ENCODE assay signal across 26 cellular contexts in the genomic region with DNA sequence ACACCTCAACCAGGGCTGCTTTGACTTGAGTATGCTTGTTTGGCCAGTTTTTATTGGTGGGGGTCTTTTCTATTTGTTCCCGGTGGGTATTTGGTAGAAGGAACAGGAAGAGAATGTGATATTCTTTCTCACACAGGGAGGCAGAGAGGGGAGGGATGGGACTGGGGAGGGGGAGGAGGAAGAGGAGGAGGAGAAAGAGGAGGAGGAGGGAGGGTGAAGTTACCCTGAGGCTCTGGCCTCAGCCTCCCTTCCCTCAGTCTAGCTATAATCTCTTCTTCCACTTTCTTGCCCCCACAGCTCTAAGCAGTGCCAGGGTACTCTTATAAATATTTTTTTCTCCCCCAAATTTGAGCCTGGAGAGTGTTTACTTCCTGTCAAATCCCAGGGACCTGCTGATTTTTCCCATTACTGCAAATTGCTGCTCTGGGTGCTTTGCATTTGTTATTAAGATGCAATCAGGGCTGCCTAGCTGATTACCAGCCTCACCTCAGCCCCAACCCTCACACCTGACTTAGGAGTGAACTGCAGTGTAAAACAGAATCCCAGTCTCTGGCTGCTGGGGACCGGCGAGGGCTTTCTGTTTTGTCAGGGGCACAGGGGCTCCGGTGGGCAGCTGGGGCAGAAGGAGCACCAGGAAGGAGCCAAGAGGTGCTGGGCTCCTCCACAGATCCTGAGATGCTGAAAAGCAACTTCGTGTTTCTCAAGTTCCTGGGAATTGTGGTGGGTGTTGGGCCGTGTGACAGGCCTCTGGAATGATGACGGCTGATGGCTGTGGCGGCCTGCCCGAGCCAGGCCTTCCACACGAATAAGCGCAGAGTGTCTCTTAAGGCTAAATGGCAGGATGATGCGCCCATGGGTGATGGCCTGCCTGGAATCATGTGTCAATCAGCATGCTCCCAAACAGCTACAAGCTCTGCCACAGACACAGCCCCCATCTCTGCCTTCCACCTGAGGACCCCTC.
DNase-seq lines count a peak whose midpoint lies in the region; ATAC-seq, FAIRE-seq and TF ChIP-seq lines count a peak whose summit lies in the region.
"Had no signal": no experiment of that assay in that cellular context is flagged by ENCODE, and none has a peak within 500 bp of the region (broad histone marks: within the 10 kb centered on the region; RNA-seq: fewer than 3 reads in every experiment).

No MANE protein-coding gene starts in this region.

- no peaks in the 10 kb centered on the region for H3K79me2 ChIP-seq in H1 (ENCODE audit: control insufficient read depth in 1 of 2, insufficient read depth in 2 of 2, low read length in 2 of 2)

- peak; percentile 46 for DNase-seq in COR-L47 (lab: John Stamatoyannopoulos, UW)
- peak; percentile 3 for DNase-seq in IMR-90
- DNase-seq in H1 (ENCODE audit: low read depth in 1 of 2, low spot score in 2 of 2), result peak in 1 of 2 experiments; percentile 49
- DNase-seq in GOT3 (lab: John Stamatoyannopoulos, UW), result no peak
- no peak for DNase-seq in GDM1 (lab: John Stamatoyannopoulos, UW)
- DNase-seq: activated CD4-positive, alpha-beta memory T cell treated with anti-CD3 and anti-CD28 coated beads for 36 hours; activated CD4-positive, CD25-positive, alpha-beta regulatory T cell; activated effector memory CD4-positive, alpha-beta T cell treated with Interleukin-2 at 50 U/mL for 16 hours; activated naive CD8-positive, alpha-beta T cell treated with anti-CD3 and anti-CD28 coated beads for 36 hours; aorta; colonic mucosa; effector memory CD4-positive, alpha-beta T cell; erythroblast; H7; heart right ventricle; KBM-7; MM.1S; NCI-H1436; NCI-H510A; T-helper 1 cell; transverse colon had no signal

- no peak for TF ChIP-seq POLR2A in IMR-90 (IDR thresholded peaks at IDR 0.05; ENCODE audit: low read depth, low read length)
- no peak for TF ChIP-seq POLR2A in H1 (IDR thresholded peaks at IDR 0.05; ENCODE audit: control extremely low read depth in 1 of 2, low read depth in 2 of 2, low read length in 2 of 2)

- dilution Hi-C loops in IMR-90 (cut with HindIII; ENCODE audit: low sequenced_read_pairs, unreplicated experiment), result no loop called here

- H2AFZ ChIP-seq in IMR-90 (replicated peaks; ENCODE audit: low read length, poor library complexity) (peak overlapping the region; percentile 44), H1 (ENCODE audit: low read length) (0 out of 2 replicates have a peak overlapping the region, but pooled peaks have one; percentile 55), neuron (ENCODE audit: low read depth, low read length) (peak overlapping the region; percentile 81)

- H3K18ac ChIP-seq in IMR-90 (ENCODE audit: low read depth, low read length) (no peak overlapping the region), H1 (ENCODE audit: extremely low read depth, low read length) (no peak overlapping the region)

- peak overlapping the region; percentile 5 for H2AK9ac ChIP-seq in IMR-90 (replicated peaks; ENCODE audit: low read depth, low read length, poor library complexity)

- no peak overlapping the region for H3K4ac ChIP-seq in IMR-90 (ENCODE audit: low read depth, low read length)
- no peak overlapping the region for H3K4ac ChIP-seq in H1 (replicated peaks; ENCODE audit: insufficient read length, low read depth, low read length)

- POLR2A ChIA-PET in IMR-90 (lab: Charles Lee; ENCODE audit: unreplicated experiment) (no interaction called here), H1 (lab: Charles Lee; ENCODE audit: partially characterized antibody) (interaction anchor here (1.0 kb wide), 1 partner anchor 9 kb away, joined by 3 read pairs; no protein-coding TSS in a partner anchor)

- no peak for FAIRE-seq in H1 (lab: Jason Lieb, UNC)

- no peak for ATAC-seq in IMR-90 (ENCODE audit: low read depth)
- no peak for ATAC-seq in HG03457 (IDR thresholded peaks at IDR 0.05; ENCODE audit: unreplicated experiment)
- ATAC-seq: heart right ventricle, Panc1 had no signal

- no peak for TF ChIP-seq CTCF in IMR-90 (conservative IDR thresholded peaks at IDR 0.05; ENCODE audit: low read depth, low read length)
- no peak for TF ChIP-seq CTCF in H1 (IDR thresholded peaks at IDR 0.05; ENCODE audit: control extremely low read depth in 1 of 3, insufficient read depth in 1 of 3, low read depth in 1 of 3, low read length in 3 of 3)

- in situ Hi-C loops in IMR-90 (cut with MboI; ENCODE audit: low sequenced_read_pairs), result no loop called here

- H3K79me1 ChIP-seq in IMR-90 (ENCODE audit: low read depth in 1 of 2, low read length in 2 of 2) (no peaks in the 10 kb centered on the region), H1 (ENCODE audit: low read depth, low read length) (no peaks in the 10 kb centered on the region)

- H3K14ac ChIP-seq in IMR-90 (replicated peaks; ENCODE audit: low read depth, low read length) (no peak overlapping the region), H1 (ENCODE audit: insufficient read length) (no peak overlapping the region)

- H3K4me3 ChIP-seq in IMR-90 (ENCODE audit: insufficient read depth, low read depth, low read length) (no peak overlapping the region), H1 (ENCODE audit: extremely low read depth in 1 of 4, insufficient read depth in 2 of 4, low read depth in 3 of 4, low read length in 4 of 4) (no peak overlapping the region; a peak in 1 of 8 replicates), neuron (ENCODE audit: low read length) (peak overlapping the region; percentile 28)
- H3K4me3 ChIP-seq: cardiac muscle cell, colonic mucosa, heart right ventricle, lung, transverse colon had no signal

- H2BK20ac ChIP-seq in IMR-90 (ENCODE audit: low read depth, low read length), result no peak overlapping the region
- H2BK20ac ChIP-seq in H1 (ENCODE audit: low read length), result no peak overlapping the region; the same call in 1 of the 2 replicates

- H2BK15ac ChIP-seq in IMR-90 (ENCODE audit: low read depth, low read length) (no peak overlapping the region), H1 (ENCODE audit: low read length) (no peak overlapping the region)

- H3K27ac ChIP-seq in IMR-90 (ENCODE audit: insufficient read depth, low read length), result no peak overlapping the region
- H3K27ac ChIP-seq in H1 (ENCODE audit: low read depth, low read length), result no peak overlapping the region
- H3K27ac ChIP-seq: cardiac muscle cell, colonic mucosa, heart right ventricle, transverse colon had no signal

- no peak overlapping the region for H4K8ac ChIP-seq in IMR-90 (ENCODE audit: low read depth in 2 of 2, low read length in 2 of 2)
- no peak overlapping the region; the same call in 1 of the 2 replicates for H4K8ac ChIP-seq in H1 (ENCODE audit: extremely low read depth, insufficient read depth, low read length)

- H3K4me1 ChIP-seq in IMR-90 (ENCODE audit: control insufficient read depth, insufficient read depth, low read length) (no peaks in the 10 kb centered on the region), H1 (replicated peaks in 1 of 4; ENCODE audit: control insufficient read depth in 3 of 4, insufficient read depth in 4 of 4, low read length in 3 of 4) (peaks cover 3 to 8% (median 4%) of the 10 kb centered on the region in 4 experiments; a peak in 5 of 7 replicates), neuron (ENCODE audit: insufficient read depth, low read length) (peaks cover 20% of the 10 kb centered on the region)
- H3K4me1 ChIP-seq: colonic mucosa, heart right ventricle, transverse colon had no signal

- TF ChIP-seq RAD21 in IMR-90 (IDR thresholded peaks at IDR 0.05; ENCODE audit: low read length) (no peak), H1 (IDR thresholded peaks at IDR 0.05 in 1 of 2, conservative IDR thresholded peaks at IDR 0.05 in 1 of 2; ENCODE audit: low read depth in 2 of 2, low read length in 2 of 2) (no peak)

- H4K91ac ChIP-seq in IMR-90 (ENCODE audit: insufficient read depth, low read depth, low read length) (no peak overlapping the region), H1 (replicated peaks; ENCODE audit: insufficient read length, low read length) (no peak overlapping the region)

- H3K56ac ChIP-seq in IMR-90 (ENCODE audit: extremely low read depth, insufficient read depth, low read length), result no peak overlapping the region
- H3K56ac ChIP-seq in H1 (replicated peaks; ENCODE audit: insufficient read length, low read depth, low read length), result no peak overlapping the region

- H2AK5ac ChIP-seq in IMR-90 (ENCODE audit: low read depth, low read length) (no peak overlapping the region), H1 (ENCODE audit: low read depth, low read length) (no peak overlapping the region)

- H3K9me1 ChIP-seq in IMR-90 (ENCODE audit: insufficient read depth, low read length), result no peaks in the 10 kb centered on the region

- intact Hi-C loops in IMR-90 (cut with micrococcal nuclease), result no loop called here

- H2BK120ac ChIP-seq in IMR-90 (ENCODE audit: low read depth, low read length) (no peak overlapping the region), H1 (replicated peaks; ENCODE audit: low read depth, low read length) (no peak overlapping the region)

- CTCF ChIA-PET in IMR-90 (lab: Yijun Ruan, JAX), result no interaction called here
- CTCF ChIA-PET in H1 (lab: Charles Lee; ENCODE audit: partially characterized antibody), result interaction anchor here (0.5 to 1.4 kb wide), 6 partner anchors 11 to 212 kb away, joined by 3 to 5 read pairs (median 4); no protein-coding TSS in a partner anchor

- H3K9ac ChIP-seq in IMR-90 (ENCODE audit: low read depth, low read length) (no peak overlapping the region), H1 (replicated peaks in 1 of 4; ENCODE audit: extremely low read depth in 1 of 4, low read depth in 3 of 4, low read length in 3 of 4) (no peak overlapping the region)

- no peaks in the 10 kb centered on the region for H3K23me2 ChIP-seq in H1 (ENCODE audit: low read depth, low read length)

- H3K9me3 ChIP-seq in IMR-90 (ENCODE audit: control insufficient read depth, insufficient read depth, low read length) (peaks cover 5% of the 10 kb centered on the region), H1 (ENCODE audit: insufficient read depth in 2 of 2, low read depth in 1 of 2, low read length in 1 of 2) (peaks cover 2 to 10% of the 10 kb centered on the region in 2 experiments; a peak in 3 of 4 replicates), neuron (ENCODE audit: low read length) (no peaks in the 10 kb centered on the region)
- H3K9me3 ChIP-seq: colonic mucosa had no signal

- BruUV-seq in IMR-90 (replicated peaks; lab: Mats Ljungman, UMichigan), result no TSS peak

- no peak overlapping the region for H3K23ac ChIP-seq in IMR-90 (ENCODE audit: low read depth, low read length)
- H3K23ac ChIP-seq in H1 (ENCODE audit: insufficient read length), result no peak overlapping the region

- H3K27me3 ChIP-seq in IMR-90 (ENCODE audit: control insufficient read depth, insufficient read depth, low read length) (peaks cover 7% of the 10 kb centered on the region), H1 (replicated peaks in 1 of 4; ENCODE audit: control insufficient read depth in 3 of 4, extremely low read depth in 1 of 4, insufficient read depth in 3 of 4, low read length in 3 of 4) (no peaks in the 10 kb centered on the region), neuron (ENCODE audit: insufficient read depth, low read length) (no peaks in the 10 kb centered on the region)
- H3K27me3 ChIP-seq: cardiac muscle cell, colonic mucosa, heart right ventricle, transverse colon had no signal

- 21% methylated on average over 2 of the region's 12 CpGs; no CpG with 5 or more reads in 1 of the 2 experiments for WGBS in IMR-90 (ENCODE audit: extremely low coverage in 2 of 2, insufficient read length in 1 of 2), 2 experiments
- 76% methylated on average over 12 of the region's 12 CpGs; no CpG with 5 or more reads in 1 of the 2 experiments for WGBS in H1 (ENCODE audit: extremely low coverage in 1 of 2, insufficient coverage in 1 of 2, insufficient read length in 1 of 2, insufficient replicate concordance in 2 of 2, low coverage in 1 of 2, low lambda C conversion rate in 2 of 2, missing lambda C conversion rate in 1 of 2), 2 experiments

- TF ChIP-seq EP300 in H1 (IDR thresholded peaks at IDR 0.05; ENCODE audit: borderline replicate concordance in 1 of 2, low read depth in 2 of 2, low read length in 2 of 2), result no peak

- H4K5ac ChIP-seq in IMR-90 (ENCODE audit: low read depth, low read length) (no peak overlapping the region), H1 (ENCODE audit: insufficient read length, low read depth, low read length) (no peak overlapping the region)

- H3K36me3 ChIP-seq in IMR-90 (ENCODE audit: control insufficient read depth, insufficient read depth, low read length) (no peaks in the 10 kb centered on the region), H1 (ENCODE audit: control insufficient read depth in 2 of 4, insufficient read depth in 4 of 4, low read length in 3 of 4) (no peaks in the 10 kb centered on the region), neuron (ENCODE audit: insufficient read depth, low read length) (no peaks in the 10 kb centered on the region)
- H3K36me3 ChIP-seq: cardiac muscle cell, colonic mucosa, transverse colon had no signal

- peak overlapping the region; percentile 69; the same call in 1 of the 2 replicates for H2BK12ac ChIP-seq in H1 (ENCODE audit: low read depth, low read length)

- H4K20me1 ChIP-seq in IMR-90 (ENCODE audit: insufficient read depth, low read length), result no peaks in the 10 kb centered on the region
- no peaks in the 10 kb centered on the region for H4K20me1 ChIP-seq in H1 (replicated peaks in 1 of 2; ENCODE audit: control insufficient read depth in 1 of 2, insufficient read depth in 2 of 2, low read length in 2 of 2)

- H3K4me2 ChIP-seq in IMR-90 (ENCODE audit: low read depth, low read length), result no peak overlapping the region
- no peak overlapping the region for H3K4me2 ChIP-seq in H1 (ENCODE audit: insufficient read depth in 1 of 2, low read depth in 2 of 2, low read length in 2 of 2)

- H2BK5ac ChIP-seq in IMR-90 (ENCODE audit: low read depth, low read length, poor library complexity, severe bottlenecking) (no peak overlapping the region), H1 (ENCODE audit: low read depth, low read length) (0 out of 2 replicates have a peak overlapping the region, but pooled peaks have one; percentile 27)

Comparison
In these comparisons a context has a peak if more than half of its experiments do, and no peak if none do; other contexts are left out.
1. DNase-seq: peak in COR-L47 (single experiment) and IMR-90 (single experiment); none in GOT3 (single experiment) and GDM1 (single experiment).
2. Peak in every context shown above with its lines, with median percentiles within 50 percentile points of each other: H2AFZ ChIP-seq.